Comparison of ENCODE assay signal across 1 cellular context in the genomic region with DNA sequence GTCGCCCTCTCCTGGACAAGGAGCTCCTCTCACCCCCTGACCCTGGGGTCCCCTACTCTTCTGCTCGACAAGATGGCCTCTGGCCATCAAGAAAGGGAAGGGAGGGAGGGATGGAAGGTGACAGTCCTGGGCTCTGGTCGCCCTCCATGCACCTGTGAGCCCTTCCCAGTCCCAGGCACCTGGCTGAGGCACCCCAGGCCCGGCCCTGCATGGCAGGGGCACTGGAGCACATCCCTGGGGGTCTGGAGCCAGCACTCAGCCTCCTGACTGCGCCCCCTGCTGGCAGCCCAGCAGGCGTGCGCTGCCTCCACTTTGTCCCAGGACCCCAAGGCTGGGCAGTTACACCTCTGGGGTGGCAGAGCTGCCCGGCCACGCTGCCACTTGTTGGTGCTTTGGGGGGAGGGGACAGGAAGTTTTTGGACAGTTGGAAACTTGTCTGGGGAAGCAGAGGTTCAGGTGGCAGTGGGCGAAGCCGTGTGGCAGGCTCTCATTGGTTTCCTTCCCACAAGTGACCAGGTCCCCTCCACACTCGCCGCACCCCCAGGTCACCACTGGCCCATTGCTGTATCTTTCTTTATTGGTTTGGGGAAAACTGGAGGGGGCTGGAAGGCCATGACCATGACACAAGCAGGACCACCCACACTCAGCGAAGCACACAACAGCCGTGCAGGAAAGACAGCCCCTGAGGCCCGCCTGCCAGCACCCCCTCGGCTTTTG.
TF ChIP-seq lines count a peak whose summit lies in the region.

No MANE protein-coding gene starts in this region.

TF ChIP-seq in GM12878, 131 proteins besides CTCF, POLR2A, EP300 and RAD21:
- TF ChIP-seq JUND (IDR thresholded peaks at IDR 0.05; ENCODE audit: low read depth, low read length) (no peak), SMC3 (IDR thresholded peaks at IDR 0.05; ENCODE audit: borderline replicate concordance, low read length) (peak; percentile 17; the same call in 1 of the 2 replicates), BHLHE40 (IDR thresholded peaks at IDR 0.05; ENCODE audit: borderline replicate concordance in 1 of 2, low read depth in 2 of 2, low read length in 1 of 2) (no peak)
